ENCODE assay signal across 8 cellular contexts in genomic region chr1:34865981-34866761, GRCh38. TPM values are rescaled to one million over a fixed set of nuclear protein-coding genes. Genes with fewer than 3 reads are reported as not detected.
DNase-seq lines count a peak whose midpoint lies in the region; ATAC-seq and TF ChIP-seq lines count a peak whose summit lies in the region.

No MANE protein-coding gene starts in this region.

- H3K36me3 ChIP-seq in neuron (ENCODE audit: insufficient read depth, low read length) = no peaks in the 10 kb centered on the region
- H3K36me3 ChIP-seq in stomach smooth muscle (ENCODE audit: control insufficient read depth in 2 of 2, insufficient read depth in 2 of 2, low read length in 2 of 2) = no peaks in the 10 kb centered on the region

- H3K27me3 ChIP-seq in foreskin keratinocyte = peaks cover 16% of the 10 kb centered on the region
- H3K27me3 ChIP-seq in neuron (ENCODE audit: insufficient read depth, low read length) = no peaks in the 10 kb centered on the region
- no peaks in the 10 kb centered on the region for H3K27me3 ChIP-seq in stomach smooth muscle (ENCODE audit: control insufficient read depth in 1 of 2, insufficient read depth in 2 of 2, low read length in 2 of 2)

- H3K4me1 ChIP-seq in foreskin keratinocyte (no peaks in the 10 kb centered on the region), neuron (ENCODE audit: insufficient read depth, low read length) (peaks cover 9% of the 10 kb centered on the region), stomach smooth muscle (ENCODE audit: control insufficient read depth, insufficient read depth, low read length) (peaks cover 19% of the 10 kb centered on the region)

- H3K4me3 ChIP-seq in neuron (ENCODE audit: low read length) (peak overlapping the region; percentile 30), stomach smooth muscle (ENCODE audit: low read length in 2 of 2) (peak overlapping the region; percentile 64 to 81)

- no peak overlapping the region for H2AFZ ChIP-seq in neuron (ENCODE audit: low read depth, low read length)

- H3K27ac ChIP-seq in foreskin keratinocyte = no peak overlapping the region
- H3K27ac ChIP-seq in stomach smooth muscle (ENCODE audit: low read length) = peak overlapping the region; percentile 53

- no peaks in the 10 kb centered on the region for H3K9me3 ChIP-seq in neuron (ENCODE audit: low read length)
- no peaks in the 10 kb centered on the region for H3K9me3 ChIP-seq in stomach smooth muscle (ENCODE audit: control insufficient read depth in 2 of 2, low read length in 2 of 2)

- H3K9ac ChIP-seq in stomach smooth muscle (ENCODE audit: low read length in 2 of 2) = peak overlapping the region; percentile 70 to 84

- DNase-seq in AG08395 (ENCODE audit: low spot score) (peak; percentile 79), HK-2 (ENCODE audit: unreplicated experiment) (peak; percentile 92), activated gamma-delta T cell treated with Interleukin-2 at 50 U/mL for 16 hours (peak; percentile 93), foreskin keratinocyte (peak; percentile 24 to 53)

- peak; percentile 89 for TF ChIP-seq CTCF in foreskin keratinocyte (conservative IDR thresholded peaks at IDR 0.05)

- TF ChIP-seq POLR2A in Raji (IDR thresholded peaks at IDR 0.05; ENCODE audit: insufficient read depth, low read depth, low read length) = peak; percentile 48

- ATAC-seq in GM18873 (IDR thresholded peaks at IDR 0.05; ENCODE audit: low FRiP score, unreplicated experiment) (peak; percentile 42), foreskin keratinocyte (peak; percentile 77)

RNA-seq across cellular contexts. Expression of gene SMIM12, which starts 6.6 kb away (rescaled TPM):
- total RNA-seq in foreskin keratinocyte = 50.2 and 58.4 TPM in 2 replicates
- 62.6 and 71.3 TPM in 2 replicates for polyA plus RNA-seq in foreskin keratinocyte

Comparison
In these comparisons a context has a peak if more than half of its experiments do, and no peak if none do; other contexts are left out.
1. DNase-seq: peak in every context shown above with its lines; median percentile 93 in activated gamma-delta T cell treated with Interleukin-2 at 50 U/mL for 16 hours; 92 in HK-2; 79 in AG08395; 38 in foreskin keratinocyte.